In genomic region chr1:119298687-119299086, GRCh38 we compare ENCODE assay signal across 13 cellular contexts.
A peak's percentile ranks its signal among the peaks of the same experiment; 100 is the strongest.
DNase-seq lines count a peak whose midpoint lies in the region; ATAC-seq and TF ChIP-seq lines count a peak whose summit lies in the region.
"Had no signal": no experiment of that assay in that cellular context is flagged by ENCODE, and none has a peak within 500 bp of the region (broad histone marks: within the 10 kb centered on the region; RNA-seq: fewer than 3 reads in every experiment).

No MANE protein-coding gene starts in this region.

- in situ Hi-C loops in transverse colon (cut with MboI; ENCODE audit: low pct_ligation_motif_present in 1 of 4, low pct_unique_long_range_greater_than_20kb in 1 of 4, low sequenced_read_pairs in 3 of 4): no loop called here

- DNase-seq in EH (ENCODE audit: low read depth) (peak; percentile 17), RWPE2 (ENCODE audit: low spot score) (no peak), kidney epithelial cell (ENCODE audit: low read depth) (peak; percentile 31), caudate nucleus (lab: John Stamatoyannopoulos, UW) (no peak), NCI-H2171 treated with DMSO at 0.1 percent for 48 hours (lab: John Stamatoyannopoulos, UW) (no peak), transverse colon (no peak)
- peak; percentile 87 for DNase-seq in Jurkat, Clone E6-1 (ENCODE audit: low read depth, low spot score)
- DNase-seq: Caco-2 had no signal

- H3K27ac ChIP-seq in RWPE2 (ENCODE audit: poor library complexity, severe bottlenecking): no peak overlapping the region
- no peak overlapping the region for H3K27ac ChIP-seq in caudate nucleus (ENCODE audit: low read depth, low read length)
- H3K27ac ChIP-seq in transverse colon: no peak overlapping the region
- H3K27ac ChIP-seq: skin epidermis, tibial nerve had no signal

- no peak overlapping the region for H3K4me3 ChIP-seq in Jurkat, Clone E6-1 (ENCODE audit: low read length)
- H3K4me3 ChIP-seq in RWPE2 (ENCODE audit: severe bottlenecking): no peak overlapping the region
- H3K4me3 ChIP-seq in kidney epithelial cell (ENCODE audit: low read depth, low read length): no peak overlapping the region
- H3K4me3 ChIP-seq in transverse colon: no peak overlapping the region
- H3K4me3 ChIP-seq: HAP-1, skin epidermis, tibial nerve had no signal

- ATAC-seq in RWPE2 (ENCODE audit: low read depth) (peak; percentile 86), HG02798 (IDR thresholded peaks at IDR 0.05; ENCODE audit: poor library complexity, unreplicated experiment) (no peak)
- ATAC-seq: natural killer cell treated with Interleukin-12 subunit alpha and Interleukin-12 subunit beta and Interleukin-15 and Interleukin-18, amount 100 ng/mL, for 72 hours had no signal

- peaks cover 45% of the 10 kb centered on the region for H3K27me3 ChIP-seq in RWPE2 (ENCODE audit: insufficient read depth, poor library complexity, severe bottlenecking)
- H3K27me3 ChIP-seq in kidney epithelial cell (ENCODE audit: control insufficient read depth, insufficient read depth, low read length): peaks cover 9% of the 10 kb centered on the region
- H3K27me3 ChIP-seq in transverse colon: no peaks in the 10 kb centered on the region
- H3K27me3 ChIP-seq: tibial nerve had no signal

- H3K4me1 ChIP-seq in RWPE2 (ENCODE audit: insufficient read depth, poor library complexity, severe bottlenecking) (peaks cover 2% of the 10 kb centered on the region), transverse colon (peaks cover under 1 to 6% (median 3%) of the 10 kb centered on the region in 4 donors)
- H3K4me1 ChIP-seq: HAP-1 had no signal

- no peak for TF ChIP-seq EP300 in transverse colon (IDR thresholded peaks at IDR 0.05; ENCODE audit: low read depth)

- H3K36me3 ChIP-seq in RWPE2 (ENCODE audit: low read depth) (no peaks in the 10 kb centered on the region), kidney epithelial cell (ENCODE audit: control insufficient read depth, insufficient read depth, low read length) (no peaks in the 10 kb centered on the region), transverse colon (no peaks in the 10 kb centered on the region)
- H3K36me3 ChIP-seq: HAP-1, tibial nerve had no signal

- no peak for TF ChIP-seq POLR2A in transverse colon (IDR thresholded peaks at IDR 0.05)

- TF ChIP-seq CTCF in RWPE2 (IDR thresholded peaks at IDR 0.05; ENCODE audit: poor library complexity, severe bottlenecking): no peak
- no peak for TF ChIP-seq CTCF in kidney epithelial cell (IDR thresholded peaks at IDR 0.05; ENCODE audit: insufficient read depth, low read length, poor library complexity, severe bottlenecking)
- no peak for TF ChIP-seq CTCF in transverse colon (IDR thresholded peaks at IDR 0.05)

- H3K9me3 ChIP-seq in RWPE2 (ENCODE audit: severe bottlenecking) (no peaks in the 10 kb centered on the region), transverse colon (no peaks in the 10 kb centered on the region)
- H3K9me3 ChIP-seq: Caco-2, HAP-1, tibial nerve had no signal

- intact Hi-C loops in transverse colon (cut with DNase I; ENCODE audit: low total_unique reads): no loop called here

Comparison
In these comparisons a context has a peak if more than half of its experiments do, and no peak if none do; other contexts are left out.
1. DNase-seq: peak in EH (single experiment), Jurkat, Clone E6-1 (single experiment) and kidney epithelial cell (single experiment); none in RWPE2 (single experiment), caudate nucleus (0 of 61), NCI-H2171 treated with DMSO at 0.1 percent for 48 hours (single experiment) and transverse colon (single experiment).